Comparison of ENCODE assay signal across 1 cellular context in the genomic region with DNA sequence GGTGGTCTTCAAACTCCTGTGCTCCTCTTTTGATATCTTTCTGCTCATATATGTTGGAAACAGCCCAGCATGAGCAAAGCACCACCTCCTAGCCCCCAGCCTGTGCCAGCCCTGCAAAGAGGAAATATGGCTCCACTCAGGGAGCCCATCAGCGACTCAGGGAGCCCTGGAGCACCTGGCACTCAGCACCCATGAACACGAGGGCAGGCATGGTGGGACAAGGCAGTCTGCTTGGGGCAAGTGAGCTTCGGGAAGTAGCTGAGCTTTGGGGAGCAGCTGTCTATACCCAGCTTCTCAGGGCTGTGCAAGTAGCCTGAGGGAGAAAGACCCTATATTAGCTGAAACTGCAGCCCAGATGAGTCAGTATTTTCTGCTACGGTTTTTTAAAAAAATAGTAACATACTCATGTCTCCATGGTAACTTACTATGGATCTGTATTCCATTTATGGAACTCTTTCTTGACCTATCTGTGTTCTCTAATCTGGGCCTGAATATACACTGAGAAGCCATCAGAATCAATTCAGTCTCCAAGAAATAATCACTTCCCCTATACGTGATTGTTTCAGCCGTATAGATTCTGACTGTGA.
TF ChIP-seq lines count a peak whose summit lies in the region.

No MANE protein-coding gene starts in this region.

TF ChIP-seq in K562, 482 proteins besides CTCF, POLR2A, EP300 and RAD21:
- TF ChIP-seq ZNF224 (CRISPR knock-in tag; IDR thresholded peaks at IDR 0.05): no peak
- TF ChIP-seq, protein P1, sequence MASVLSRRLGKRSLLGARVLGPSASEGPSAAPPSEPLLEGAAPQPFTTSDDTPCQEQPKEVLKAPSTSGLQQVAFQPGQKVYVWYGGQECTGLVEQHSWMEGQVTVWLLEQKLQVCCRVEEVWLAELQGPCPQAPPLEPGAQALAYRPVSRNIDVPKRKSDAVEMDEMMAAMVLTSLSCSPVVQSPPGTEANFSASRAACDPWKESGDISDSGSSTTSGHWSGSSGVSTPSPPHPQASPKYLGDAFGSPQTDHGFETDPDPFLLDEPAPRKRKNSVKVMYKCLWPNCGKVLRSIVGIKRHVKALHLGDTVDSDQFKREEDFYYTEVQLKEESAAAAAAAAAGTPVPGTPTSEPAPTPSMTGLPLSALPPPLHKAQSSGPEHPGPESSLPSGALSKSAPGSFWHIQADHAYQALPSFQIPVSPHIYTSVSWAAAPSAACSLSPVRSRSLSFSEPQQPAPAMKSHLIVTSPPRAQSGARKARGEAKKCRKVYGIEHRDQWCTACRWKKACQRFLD (CRISPR knock-in tag; IDR thresholded peaks at IDR 0.05): 0 out of 2 replicates have a peak, but pooled peaks have one; percentile 28
